ENCODE assay signal across 10 cellular contexts in genomic region chr17:2688351-2689342, GRCh38. TPM values are rescaled to one million over a fixed set of nuclear protein-coding genes. Genes with fewer than 3 reads are reported as not detected.
DNase-seq lines count a peak whose midpoint lies in the region; ATAC-seq, FAIRE-seq and TF ChIP-seq lines count a peak whose summit lies in the region.
"Had no signal": no experiment of that assay in that cellular context is flagged by ENCODE, and none has a peak within 500 bp of the region (broad histone marks: within the 10 kb centered on the region; RNA-seq: fewer than 3 reads in every experiment).

No MANE protein-coding gene starts in this region.

- no peak overlapping the region; the same call in 1 of the 2 replicates for H3K14ac ChIP-seq in IMR-90 (replicated peaks; ENCODE audit: low read depth, low read length)

- H3K4me2 ChIP-seq in IMR-90 (ENCODE audit: low read depth, low read length) (no peak overlapping the region), HepG2 (ENCODE audit: low read depth, low read length) (no peak overlapping the region)

- H3K9me3 ChIP-seq in CD4-positive, CD25-positive, alpha-beta regulatory T cell (ENCODE audit: control insufficient read depth in 2 of 2, low read length in 2 of 2) = no peaks in the 10 kb centered on the region
- H3K9me3 ChIP-seq in IMR-90 (ENCODE audit: control insufficient read depth, insufficient read depth, low read length) = no peaks in the 10 kb centered on the region
- no peaks in the 10 kb centered on the region for H3K9me3 ChIP-seq in HepG2 (ENCODE audit: low read length)

- H3K36me3 ChIP-seq in CD4-positive, CD25-positive, alpha-beta regulatory T cell (ENCODE audit: control insufficient read depth, insufficient read depth, low read length) = peaks cover 12% of the 10 kb centered on the region
- H3K36me3 ChIP-seq in IMR-90 (ENCODE audit: control insufficient read depth, insufficient read depth, low read length) (peaks cover 23% of the 10 kb centered on the region), HepG2 (replicated peaks in 1 of 2; ENCODE audit: control insufficient read depth in 1 of 2, insufficient read depth in 2 of 2, low read length in 2 of 2) (peaks cover 16 to 24% of the 10 kb centered on the region in 2 experiments; a peak in 3 of 5 replicates)

- peaks cover 36% of the 10 kb centered on the region for H4K20me1 ChIP-seq in IMR-90 (ENCODE audit: insufficient read depth, low read length)
- H4K20me1 ChIP-seq in HepG2 (ENCODE audit: insufficient read depth, low read length) = peaks cover 6% of the 10 kb centered on the region; the same call in 1 of the 2 replicates

- H3K36me3 Mint-ChIP-seq in CD4-positive, CD25-positive, alpha-beta regulatory T cell = no peaks in the 10 kb centered on the region
- peaks cover 24% of the 10 kb centered on the region for H3K36me3 Mint-ChIP-seq in activated T-helper 17 cell treated with anti-CD3 and anti-CD28 coated beads, Interleukin-2, amount 50 U/mL, for 72 hours (ENCODE audit: low read depth)

- TF ChIP-seq CTCF in IMR-90 (conservative IDR thresholded peaks at IDR 0.05; ENCODE audit: low read depth, low read length) (no peak), HepG2 (CRISPR knock-in tag; IDR thresholded peaks at IDR 0.05) (no peak)

- no peak for DNase-seq in CD4-positive, CD25-positive, alpha-beta regulatory T cell
- no peak for DNase-seq in IMR-90
- peak; percentile 19 for DNase-seq in HepG2 (ENCODE audit: low spot score)
- DNase-seq in Kasumi-1 (lab: John Stamatoyannopoulos, UW) = no peak
- DNase-seq in RPMI8226 = no peak
- DNase-seq in midbrain (lab: John Stamatoyannopoulos, UW) = no peak
- DNase-seq: anterior cingulate cortex had no signal

- TF ChIP-seq EP300 in HepG2 (IDR thresholded peaks at IDR 0.05; ENCODE audit: low read depth in 2 of 2, low read length in 2 of 2) = no peak
- TF ChIP-seq EP300 in HepG2 (CRISPR knock-in tag; IDR thresholded peaks at IDR 0.05; ENCODE audit: borderline replicate concordance) = no peak

- no peak overlapping the region for H4K5ac ChIP-seq in IMR-90 (ENCODE audit: low read depth, low read length)

- no peaks in the 10 kb centered on the region for H3K27me3 ChIP-seq in CD4-positive, CD25-positive, alpha-beta regulatory T cell (ENCODE audit: control insufficient read depth, insufficient read depth, low read length)
- no peaks in the 10 kb centered on the region for H3K27me3 ChIP-seq in IMR-90 (ENCODE audit: control insufficient read depth, insufficient read depth, low read length)
- no peaks in the 10 kb centered on the region for H3K27me3 ChIP-seq in HepG2 (ENCODE audit: control insufficient read depth in 1 of 2, insufficient read depth in 2 of 2, low read length in 2 of 2)

- no peak overlapping the region for H2BK5ac ChIP-seq in IMR-90 (ENCODE audit: low read depth, low read length, poor library complexity, severe bottlenecking)

- H3K23ac ChIP-seq in IMR-90 (ENCODE audit: low read depth, low read length) = no peak overlapping the region; the same call in 1 of the 2 replicates

- no peak overlapping the region for H4K91ac ChIP-seq in IMR-90 (ENCODE audit: insufficient read depth, low read depth, low read length)

- ATAC-seq in CD4-positive, CD25-positive, alpha-beta regulatory T cell (ENCODE audit: low read depth in 2 of 2) = no peak
- no peak for ATAC-seq in IMR-90 (ENCODE audit: low read depth)
- ATAC-seq in activated T-helper 17 cell treated with anti-CD3 and anti-CD28 coated beads, Interleukin-2, amount 50 U/mL, for 72 hours (replicated peaks) = no peak
- peak; percentile 12 for ATAC-seq in HepG2
- no peak for ATAC-seq in HG03095 (IDR thresholded peaks at IDR 0.05; ENCODE audit: unreplicated experiment)

- no peak overlapping the region for H3K4me3 ChIP-seq in CD4-positive, CD25-positive, alpha-beta regulatory T cell (ENCODE audit: low read depth, low read length)
- H3K4me3 ChIP-seq in IMR-90 (ENCODE audit: insufficient read depth, low read depth, low read length) (no peak overlapping the region), HepG2 (replicated peaks in 1 of 3; ENCODE audit: insufficient read depth in 1 of 3, low read depth in 2 of 3, low read length in 3 of 3) (no peak overlapping the region)

- 70% methylated on average over 8 of the region's 27 CpGs; no CpG with 5 or more reads in 1 of the 2 experiments for WGBS in IMR-90 (ENCODE audit: extremely low coverage in 2 of 2, insufficient read length in 1 of 2), 2 experiments
- WGBS in HepG2 (ENCODE audit: low lambda C conversion rate) = 83% methylated on average over 23 of the region's 27 CpGs

- H2BK20ac ChIP-seq in IMR-90 (ENCODE audit: low read depth, low read length) = no peak overlapping the region

- in situ Hi-C loops in IMR-90 (cut with MboI; ENCODE audit: low sequenced_read_pairs) (no loop called here), HepG2 (cut with HindIII; ENCODE audit: extremely low pct_ligation_motif_present, low pct_unique_long_range_greater_than_20kb) (no loop called here)

- H3K4me1 ChIP-seq in CD4-positive, CD25-positive, alpha-beta regulatory T cell (ENCODE audit: control insufficient read depth, insufficient read depth, low read length, poor library complexity, severe bottlenecking) = no peaks in the 10 kb centered on the region
- H3K4me1 ChIP-seq in IMR-90 (ENCODE audit: control insufficient read depth, insufficient read depth, low read length) (peaks cover 6% of the 10 kb centered on the region; the same call in 1 of the 2 replicates), HepG2 (ENCODE audit: insufficient read depth, low read length) (no peaks in the 10 kb centered on the region)

- FAIRE-seq in HepG2 (lab: Jason Lieb, UNC) = no peak

- no peaks in the 10 kb centered on the region for H3K27me3 Mint-ChIP-seq in CD4-positive, CD25-positive, alpha-beta regulatory T cell
- H3K27me3 Mint-ChIP-seq in activated T-helper 17 cell treated with anti-CD3 and anti-CD28 coated beads, Interleukin-2, amount 50 U/mL, for 72 hours = no peaks in the 10 kb centered on the region
- H3K27me3 Mint-ChIP-seq: stimulated activated naive CD8-positive, alpha-beta T cell treated with anti-CD3 and anti-CD28 coated beads, Interleukin-15, Interleukin-2, amounts not matched to agents 100 ng/mL and 50 ng/mL, for 24 hours had no signal

- no peak overlapping the region for H3K18ac ChIP-seq in IMR-90 (ENCODE audit: low read depth, low read length)

- H2AFZ ChIP-seq in IMR-90 (replicated peaks; ENCODE audit: low read length, poor library complexity) = peak overlapping the region; percentile 41
- H2AFZ ChIP-seq in HepG2 (ENCODE audit: low read length) = no peak overlapping the region

- H3K9ac ChIP-seq in IMR-90 (ENCODE audit: low read depth, low read length) (no peak overlapping the region), HepG2 (ENCODE audit: insufficient read depth, low read depth, low read length) (no peak overlapping the region)

- no peak overlapping the region for H3K27ac ChIP-seq in CD4-positive, CD25-positive, alpha-beta regulatory T cell (ENCODE audit: insufficient read depth, low read length, poor library complexity, severe bottlenecking)
- no peak overlapping the region for H3K27ac ChIP-seq in IMR-90 (ENCODE audit: insufficient read depth, low read length)
- H3K27ac ChIP-seq in HepG2 (ENCODE audit: extremely low read length, insufficient read depth, low read length) = no peak overlapping the region

- 0 out of 2 replicates have a peak overlapping the region, but pooled peaks have one; percentile 0 for H2AK5ac ChIP-seq in IMR-90 (ENCODE audit: low read depth, low read length)

- no peak overlapping the region for H3K56ac ChIP-seq in IMR-90 (ENCODE audit: extremely low read depth, insufficient read depth, low read length)

- no peak overlapping the region for H2BK15ac ChIP-seq in IMR-90 (ENCODE audit: low read depth, low read length)

- BruUV-seq in IMR-90 (replicated peaks; lab: Mats Ljungman, UMichigan) (no TSS peak), HepG2 (replicated peaks; lab: Mats Ljungman, UMichigan) (no TSS peak)

- peaks cover 0 to 38% of the 10 kb centered on the region in 2 experiments; a peak in 2 of 4 replicates for H3K79me1 ChIP-seq in IMR-90 (ENCODE audit: low read depth in 1 of 2, low read length in 2 of 2)

- TF ChIP-seq RAD21 in IMR-90 (IDR thresholded peaks at IDR 0.05; ENCODE audit: low read length) = no peak
- TF ChIP-seq RAD21 in HepG2 (CRISPR knock-in tag; IDR thresholded peaks at IDR 0.05) = no peak

- H2AK9ac ChIP-seq in IMR-90 (replicated peaks; ENCODE audit: low read depth, low read length, poor library complexity) = no peak overlapping the region

- intact Hi-C loops in IMR-90 (cut with micrococcal nuclease) = no loop called here
- intact Hi-C loops in HepG2 (cut with micrococcal nuclease; ENCODE audit: unreplicated experiment) = no loop called here

- H3K79me2 ChIP-seq in HepG2 (ENCODE audit: insufficient read depth, low read length) = no peaks in the 10 kb centered on the region

- no peak overlapping the region for H2BK120ac ChIP-seq in IMR-90 (ENCODE audit: low read depth, low read length)

- TF ChIP-seq POLR2A in IMR-90 (IDR thresholded peaks at IDR 0.05; ENCODE audit: low read depth, low read length) = no peak
- no peak; a peak in 1 of 4 replicates for TF ChIP-seq POLR2A in HepG2 (IDR thresholded peaks at IDR 0.05; ENCODE audit: insufficient read depth in 1 of 2, low read depth in 2 of 2, low read length in 2 of 2)

- POLR2A ChIA-PET in IMR-90 (lab: Charles Lee; ENCODE audit: unreplicated experiment) (no interaction called here), HepG2 (lab: Yijun Ruan, JAX) (interaction anchor here (3.8 kb wide), 1 partner anchor 21 kb away, joined by 19 read pairs; no protein-coding TSS in a partner anchor)

- peaks cover 13% of the 10 kb centered on the region; the same call in 1 of the 2 replicates for H3K9me1 ChIP-seq in IMR-90 (ENCODE audit: insufficient read depth, low read length)

- H3K9me3 Mint-ChIP-seq in CD4-positive, CD25-positive, alpha-beta regulatory T cell = peaks cover 0 to 1% (median 0%) of the 10 kb centered on the region in 7 donors
- no peaks in the 10 kb centered on the region for H3K9me3 Mint-ChIP-seq in activated T-helper 17 cell treated with anti-CD3 and anti-CD28 coated beads, Interleukin-2, amount 50 U/mL, for 72 hours
- H3K9me3 Mint-ChIP-seq: stimulated activated naive CD8-positive, alpha-beta T cell treated with anti-CD3 and anti-CD28 coated beads, Interleukin-15, Interleukin-2, amounts not matched to agents 100 ng/mL and 50 ng/mL, for 24 hours had no signal

- H3K4me1 Mint-ChIP-seq in CD4-positive, CD25-positive, alpha-beta regulatory T cell = peaks cover 0 to 3% (median 0%) of the 10 kb centered on the region in 4 donors
- H3K4me1 Mint-ChIP-seq in activated T-helper 17 cell treated with anti-CD3 and anti-CD28 coated beads, Interleukin-2, amount 50 U/mL, for 72 hours = peaks cover 8% of the 10 kb centered on the region

- H3K4me3 Mint-ChIP-seq in CD4-positive, CD25-positive, alpha-beta regulatory T cell = peak overlapping the region in 2 of 4 donors; percentile 2 to 15
- no peak overlapping the region for H3K4me3 Mint-ChIP-seq in activated T-helper 17 cell treated with anti-CD3 and anti-CD28 coated beads, Interleukin-2, amount 50 U/mL, for 72 hours
- H3K4me3 Mint-ChIP-seq: stimulated activated naive CD8-positive, alpha-beta T cell treated with anti-CD3 and anti-CD28 coated beads, Interleukin-15, Interleukin-2, amounts not matched to agents 100 ng/mL and 50 ng/mL, for 24 hours had no signal

- peak overlapping the region; percentile 46 to 90 (median 72) for H3K27ac Mint-ChIP-seq in CD4-positive, CD25-positive, alpha-beta regulatory T cell
- peak overlapping the region; percentile 61 for H3K27ac Mint-ChIP-seq in activated T-helper 17 cell treated with anti-CD3 and anti-CD28 coated beads, Interleukin-2, amount 50 U/mL, for 72 hours
- H3K27ac Mint-ChIP-seq: stimulated activated naive CD8-positive, alpha-beta T cell treated with anti-CD3 and anti-CD28 coated beads, Interleukin-15, Interleukin-2, amounts not matched to agents 100 ng/mL and 50 ng/mL, for 24 hours had no signal

- CTCF ChIA-PET in IMR-90 (lab: Yijun Ruan, JAX) = no interaction called here
- CTCF ChIA-PET in HepG2 (lab: Yijun Ruan, JAX; ENCODE audit: low intra/inter-chr PET ratio, low total read pairs) = no interaction called here

- dilution Hi-C loops in IMR-90 (cut with HindIII; ENCODE audit: low sequenced_read_pairs, unreplicated experiment) = no loop called here

- 0 out of 4 replicates have a peak overlapping the region, but pooled peaks of 1 of the 2 experiments have one; percentile 28 for H4K8ac ChIP-seq in IMR-90 (ENCODE audit: low read depth in 2 of 2, low read length in 2 of 2)

- H3K4ac ChIP-seq in IMR-90 (ENCODE audit: low read depth, low read length) = no peak overlapping the region

RNA-seq across cellular contexts. Expression of gene CLUH, which starts 22.9 kb away (rescaled TPM):
- total RNA-seq in CD4-positive, CD25-positive, alpha-beta regulatory T cell = 43.1 TPM
- polyA plus RNA-seq in CD4-positive, CD25-positive, alpha-beta regulatory T cell = 1 to 10 TPM; 3.4 to 6.2 (median 4.3) TPM
- total RNA-seq in IMR-90 (2012; rRNA removed) = 12.5 and 12.9 TPM in 2 replicates
- polyA plus RNA-seq in IMR-90 (2012; rRNA removed) = 42.0 and 51.0 TPM in 2 replicates
- polyA plus RNA-seq in IMR-90 (2012; cell fraction: cytosol; rRNA removed) = 16.6 and 23.3 TPM in 2 replicates
- polyA plus RNA-seq in IMR-90 (2012; cell fraction: nucleus; rRNA removed; ENCODE audit: low replicate concordance) = 134 and 376 TPM in 2 replicates
- 100 to 1,000 TPM in 1 of 2 donors, 10 to 100 TPM in 1; 49.5 to 122 TPM for total RNA-seq in activated T-helper 17 cell treated with anti-CD3 and anti-CD28 coated beads, Interleukin-2, amount 50 U/mL, for 72 hours
- 49.8 and 60.5 TPM in 2 replicates for total RNA-seq in HepG2 (2016; rRNA removed; fragmentation: Illumina TruSeq; extraction: Trizol)
- total RNA-seq in HepG2 (2016; cell fraction: cytosol; rRNA removed; fragmentation: Illumina TruSeq; extraction: Trizol; ENCODE audit: low read depth) = 11.3 and 11.7 TPM in 2 replicates
- total RNA-seq in HepG2 (2016; cell fraction: insoluble cytoplasmic fraction; rRNA removed; fragmentation: Illumina TruSeq; extraction: Trizol) = 45.0 and 62.9 TPM in 2 replicates
- 16.8 and 17.9 TPM in 2 replicates for total RNA-seq in HepG2 (2016; cell fraction: membrane; rRNA removed; fragmentation: Illumina TruSeq; extraction: Trizol)
- total RNA-seq in HepG2 (2016; cell fraction: nucleus; rRNA removed; fragmentation: Illumina TruSeq; extraction: Trizol) = 62.8 and 64.0 TPM in 2 replicates
- polyA plus RNA-seq in HepG2 (2011; rRNA removed) = 30.9 and 45.5 TPM in 2 replicates
- polyA plus RNA-seq in HepG2 (2011; cell fraction: cytosol; rRNA removed) = 12.6 and 25.6 TPM in 2 replicates
- 461 and 635 TPM in 2 replicates for polyA plus RNA-seq in HepG2 (2011; cell fraction: nucleus; rRNA removed)
- 51.7 and 79.2 TPM in 2 replicates for polyA plus RNA-seq in HepG2 (2012)
- polyA plus RNA-seq in HepG2 (2016; cell fraction: cytosol; fragmentation: Illumina TruSeq; extraction: Trizol; ENCODE audit: low read depth) = 3.2 and 3.5 TPM in 2 replicates
- polyA plus RNA-seq in HepG2 (2016; cell fraction: insoluble cytoplasmic fraction; fragmentation: Illumina TruSeq; extraction: Trizol; ENCODE audit: low read depth) = 34.8 and 48.7 TPM in 2 replicates
- 7.2 and 8.4 TPM in 2 replicates for polyA plus RNA-seq in HepG2 (2016; cell fraction: membrane; fragmentation: Illumina TruSeq; extraction: Trizol; ENCODE audit: low read depth)
- 175 and 188 TPM in 2 replicates for polyA plus RNA-seq in HepG2 (2016; cell fraction: nucleus; fragmentation: Illumina TruSeq; extraction: Trizol; ENCODE audit: insufficient read depth, low read depth)
- 37.7 and 94.5 TPM in 2 replicates for polyA minus RNA-seq in HepG2 (2011; rRNA and poly(A)+ RNA removed; ENCODE audit: low replicate concordance)
- 30.1 and 31.9 TPM in 2 replicates for polyA minus RNA-seq in HepG2 (2011; cell fraction: cytosol; rRNA and poly(A)+ RNA removed)
- polyA minus RNA-seq in HepG2 (2011; cell fraction: nucleus; rRNA and poly(A)+ RNA removed) = 48.6 and 55.4 TPM in 2 replicates
